Comparison of ENCODE assay signal across 20 cellular contexts in genomic region chr17:51707216-51707615, GRCh38.
"Had no signal": no experiment of that assay in that cellular context is flagged by ENCODE, and none has a peak within 500 bp of the region (broad histone marks: within the 10 kb centered on the region; RNA-seq: fewer than 3 reads in every experiment).

No MANE protein-coding gene starts in this region.

- H3K9me3 ChIP-seq: esophagus squamous epithelium, mucosa of descending colon, neutrophil, psoas muscle, right lobe of liver, stomach, thoracic aorta, transverse colon had no signal

- H3K36me3 ChIP-seq: esophagus squamous epithelium, neutrophil, right lobe of liver, stomach, thoracic aorta, transverse colon had no signal

- H3K27ac Mint-ChIP-seq: immature natural killer cell; naive thymus-derived CD8-positive, alpha-beta T cell; stimulated activated naive B cell treated with anti-CD40 and anti-IgM and Interleukin-4, amounts not matched to agents 10 μg/mL and 1 μg/mL and 100 μg/mL, for 72 hours had no signal

- DNase-seq: cortex of kidney; effector memory CD4-positive, alpha-beta T cell; esophagus squamous epithelium; foreskin fibroblast; immature natural killer cell; kidney; left colon; mucosa of descending colon; naive thymus-derived CD8-positive, alpha-beta T cell; psoas muscle; right lobe of liver; stimulated activated CD4-positive, alpha-beta T cell treated with anti-CD3 and anti-CD28 coated beads, Interleukin-15, amount 100 ng/mL, for 24 hours; stimulated activated CD4-positive, alpha-beta T cell treated with anti-CD3 and anti-CD28 coated beads, Interleukin-1b, Interleukin-23, amount 100 ng/mL, for 48 hours; stimulated activated CD4-positive, alpha-beta T cell treated with anti-CD3 and anti-CD28 coated beads, Interleukin-4, amount 100 ng/mL, for 24 hours; stimulated activated naive B cell treated with anti-CD40 and anti-IgM and Interleukin-4, amounts not matched to agents 10 μg/mL and 1 μg/mL and 100 μg/mL, for 72 hours; stomach; substantia nigra; transverse colon had no signal

- H3K4me3 Mint-ChIP-seq: immature natural killer cell; naive thymus-derived CD8-positive, alpha-beta T cell; stimulated activated naive B cell treated with anti-CD40 and anti-IgM and Interleukin-4, amounts not matched to agents 10 μg/mL and 1 μg/mL and 100 μg/mL, for 72 hours had no signal

- H3K4me1 ChIP-seq: psoas muscle, transverse colon had no signal

- ATAC-seq: left colon; mucosa of descending colon; naive thymus-derived CD8-positive, alpha-beta T cell; psoas muscle; stimulated activated naive B cell treated with anti-CD40 and anti-IgM and Interleukin-4, amounts not matched to agents 10 μg/mL and 1 μg/mL and 100 μg/mL, for 72 hours had no signal

- H3K36me3 Mint-ChIP-seq: immature natural killer cell; naive thymus-derived CD8-positive, alpha-beta T cell; stimulated activated naive B cell treated with anti-CD40 and anti-IgM and Interleukin-4, amounts not matched to agents 10 μg/mL and 1 μg/mL and 100 μg/mL, for 72 hours had no signal

- H3K9me3 Mint-ChIP-seq: naive thymus-derived CD8-positive, alpha-beta T cell; stimulated activated naive B cell treated with anti-CD40 and anti-IgM and Interleukin-4, amounts not matched to agents 10 μg/mL and 1 μg/mL and 100 μg/mL, for 72 hours had no signal

- H3K27ac ChIP-seq: esophagus squamous epithelium, neutrophil, psoas muscle, right lobe of liver, thoracic aorta, transverse colon had no signal

- H3K27me3 ChIP-seq: esophagus squamous epithelium, neutrophil, right lobe of liver, transverse colon had no signal

- H3K4me1 Mint-ChIP-seq: immature natural killer cell; naive thymus-derived CD8-positive, alpha-beta T cell; stimulated activated naive B cell treated with anti-CD40 and anti-IgM and Interleukin-4, amounts not matched to agents 10 μg/mL and 1 μg/mL and 100 μg/mL, for 72 hours had no signal

- H3K4me3 ChIP-seq: esophagus squamous epithelium, mucosa of descending colon, psoas muscle, right lobe of liver, stomach, thoracic aorta, transverse colon had no signal
